ENCODE assay signal across 21 cellular contexts in genomic region chr5:179895861-179896260, GRCh38. TPM values are rescaled to one million over a fixed set of nuclear protein-coding genes. Genes with fewer than 3 reads are reported as not detected.
A peak's percentile ranks its signal among the peaks of the same experiment; 100 is the strongest.
DNase-seq lines count a peak whose midpoint lies in the region; ATAC-seq and TF ChIP-seq lines count a peak whose summit lies in the region.
"Had no signal": no experiment of that assay in that cellular context is flagged by ENCODE, and none has a peak within 500 bp of the region (broad histone marks: within the 10 kb centered on the region; RNA-seq: fewer than 3 reads in every experiment).

No MANE protein-coding gene starts in this region.

- DNase-seq in NCI-H2029 (lab: John Stamatoyannopoulos, UW) = peak; percentile 15
- DNase-seq in NCI-H2029 treated with DMSO at 0.1 percent for 48 hours (lab: John Stamatoyannopoulos, UW) = no peak
- peak; percentile 67 for DNase-seq in fibroblast of villous mesenchyme (ENCODE audit: low read depth)
- no peak for DNase-seq in hippocampal formation (lab: John Stamatoyannopoulos, UW)
- DNase-seq: AML-193; CD4-positive, alpha-beta memory T cell; DMS153; DMS79; GDM1; GM23248; HFFc6; IMR-90 had no signal

- ATAC-seq in GM21447 (IDR thresholded peaks at IDR 0.05; ENCODE audit: unreplicated experiment) (no peak), GM18498 (IDR thresholded peaks at IDR 0.05; ENCODE audit: unreplicated experiment) (no peak), HG03457 (IDR thresholded peaks at IDR 0.05; ENCODE audit: unreplicated experiment) (no peak)
- ATAC-seq: A549, HCT116, K562 had no signal

- H3K4me3 ChIP-seq in fibroblast of villous mesenchyme (ENCODE audit: low read depth, low read length) = no peak overlapping the region
- H3K4me3 ChIP-seq: A549, GM23248, K562 had no signal

- H3K27ac ChIP-seq in VCaP = peak overlapping the region; percentile 99
- H3K27ac ChIP-seq: 22Rv1, A549, GM23248, HL-60 had no signal

- TF ChIP-seq CTCF in VCaP (conservative IDR thresholded peaks at IDR 0.05) (no peak), fibroblast of villous mesenchyme (IDR thresholded peaks at IDR 0.05; ENCODE audit: insufficient read depth, low read depth, low read length) (no peak)

RNA-seq across cellular contexts. Expression of gene TBC1D9B, which starts 11.8 kb away (rescaled TPM):
- 70.0 and 93.1 TPM in 2 replicates for total RNA-seq in fibroblast of villous mesenchyme

RNA-seq across cellular contexts. Expression of gene MRNIP, which starts 37.2 kb away (rescaled TPM):
- 9.0 and 13.0 TPM in 2 replicates for total RNA-seq in fibroblast of villous mesenchyme

Comparison
In these comparisons a context has a peak if more than half of its experiments do, and no peak if none do; other contexts are left out.
1. DNase-seq: peak in NCI-H2029 (single experiment) and fibroblast of villous mesenchyme (single experiment); none in NCI-H2029 treated with DMSO at 0.1 percent for 48 hours (single experiment) and hippocampal formation (0 of 2).